Comparison of ENCODE assay signal across 1 cellular context in genomic region chrX:9557508-9557907, GRCh38.
TF ChIP-seq lines count a peak whose summit lies in the region.

No MANE protein-coding gene starts in this region.

TF ChIP-seq in HepG2, 621 proteins besides CTCF, POLR2A, EP300 and RAD21 (continued from another document):
- TF ChIP-seq PRPF4 (IDR thresholded peaks at IDR 0.05; ENCODE audit: low read depth, low read length, poor library complexity, severe bottlenecking) = no peak
- no peak for TF ChIP-seq TCF7 (IDR thresholded peaks at IDR 0.05; ENCODE audit: low read depth)
- no peak for TF ChIP-seq CERS6 (CRISPR knock-in tag; IDR thresholded peaks at IDR 0.05)
- no peak for TF ChIP-seq ZMAT3 (CRISPR knock-in tag; conservative IDR thresholded peaks at IDR 0.05)
- peak; percentile 85 for TF ChIP-seq HNF4A (CRISPR knock-in tag; IDR thresholded peaks at IDR 0.05)
- no peak for TF ChIP-seq STAG1 (CRISPR knock-in tag; IDR thresholded peaks at IDR 0.05)
- no peak for TF ChIP-seq HOMEZ (CRISPR knock-in tag; IDR thresholded peaks at IDR 0.05; ENCODE audit: low read depth)
- TF ChIP-seq FOXA3 (CRISPR knock-in tag; IDR thresholded peaks at IDR 0.05) = 0 out of 2 replicates have a peak, but pooled peaks have one; percentile 28
- no peak for TF ChIP-seq ZNF670 (CRISPR knock-in tag; IDR thresholded peaks at IDR 0.05; ENCODE audit: borderline replicate concordance)
- peak; percentile 52; the same call in 1 of the 2 replicates for TF ChIP-seq NCOR1 (IDR thresholded peaks at IDR 0.05; ENCODE audit: borderline replicate concordance, low read length)
- TF ChIP-seq POLR2G (IDR thresholded peaks at IDR 0.05; ENCODE audit: low read depth, low read length) = no peak
- no peak for TF ChIP-seq PCBP2 (optimal IDR thresholded peaks at IDR 0.05; ENCODE audit: low read depth, low read length, poor library complexity, severe bottlenecking)
- no peak for TF ChIP-seq SP140L (CRISPR knock-in tag; IDR thresholded peaks at IDR 0.05; ENCODE audit: borderline replicate concordance)
- no peak for TF ChIP-seq RFX5 (IDR thresholded peaks at IDR 0.05; ENCODE audit: low read depth, low read length)
- TF ChIP-seq ZNF546 (CRISPR knock-in tag; conservative IDR thresholded peaks at IDR 0.05) = no peak
- no peak for TF ChIP-seq ZBTB3 (CRISPR knock-in tag; IDR thresholded peaks at IDR 0.05; ENCODE audit: borderline replicate concordance, low read depth)
- TF ChIP-seq ZFP82 (CRISPR knock-in tag; IDR thresholded peaks at IDR 0.05; ENCODE audit: borderline replicate concordance) = no peak
- no peak for TF ChIP-seq STAT6 (CRISPR knock-in tag; IDR thresholded peaks at IDR 0.05; ENCODE audit: borderline replicate concordance)
- TF ChIP-seq SALL1 (CRISPR knock-in tag; IDR thresholded peaks at IDR 0.05) = peak; percentile 42; the same call in 1 of the 2 replicates
- no peak for TF ChIP-seq ZNF556 (CRISPR knock-in tag; IDR thresholded peaks at IDR 0.05; ENCODE audit: borderline replicate concordance)
- 0 out of 2 replicates have a peak, but pooled peaks have one; percentile 28 for TF ChIP-seq NFIC (IDR thresholded peaks at IDR 0.05; ENCODE audit: low read length)
- TF ChIP-seq ZNF451 (CRISPR knock-in tag; IDR thresholded peaks at IDR 0.05) = no peak
- TF ChIP-seq ZNF138 (CRISPR knock-in tag; IDR thresholded peaks at IDR 0.05; ENCODE audit: low read depth) = no peak
- no peak for TF ChIP-seq SNAI1 (CRISPR knock-in tag; IDR thresholded peaks at IDR 0.05; ENCODE audit: borderline replicate concordance)
- peak; percentile 77 for TF ChIP-seq HNF4G (IDR thresholded peaks at IDR 0.05; ENCODE audit: borderline replicate concordance, low read depth, low read length)
- no peak; the same call in 1 of the 2 replicates for TF ChIP-seq HNF4G (CRISPR knock-in tag; IDR thresholded peaks at IDR 0.05; ENCODE audit: borderline replicate concordance, low read depth)
- TF ChIP-seq ZBTB37 (CRISPR knock-in tag; IDR thresholded peaks at IDR 0.05) = no peak
- TF ChIP-seq PAXIP1 (CRISPR knock-in tag; conservative IDR thresholded peaks at IDR 0.05) = peak; percentile 58
